ENCODE assay signal across 22 cellular contexts in genomic region chr11:29051935-29052334, GRCh38.
"Had no signal": no experiment of that assay in that cellular context is flagged by ENCODE, and none has a peak within 500 bp of the region (broad histone marks: within the 10 kb centered on the region; RNA-seq: fewer than 3 reads in every experiment).

No MANE protein-coding gene starts in this region.

- H3K4me1 ChIP-seq: adrenal gland, lower lobe of right lung, right lobe of liver, stomach had no signal

- H3K36me3 Mint-ChIP-seq: brain had no signal

- DNase-seq: activated CD4-positive, alpha-beta T cell treated with anti-CD3 and anti-CD28 coated beads, Interleukin-2, amount 50 U/mL, for 48 hours; activated gamma-delta T cell treated with Interleukin-2 at 50 U/mL for 16 hours; adrenal gland; effector CD8-positive, alpha-beta T cell; foreskin melanocyte; glutamatergic neuron; hippocampal formation; islet precursor cell; lower lobe of right lung; natural killer cell; ovary; right lobe of liver; small intestine; stimulated activated CD4-positive, alpha-beta T cell treated with anti-CD3 and anti-CD28 coated beads, Interleukin-15, amount 100 ng/mL, for 24 hours; stimulated activated CD4-positive, alpha-beta T cell treated with anti-CD3 and anti-CD28 coated beads, Interleukin-2, amount 100 ng/mL, for 48 hours; stomach; trophoblast cell had no signal

- H3K9me3 ChIP-seq: adrenal gland, lower lobe of right lung, ovary, right lobe of liver had no signal

- H3K4me1 Mint-ChIP-seq: brain; central memory CD8-positive, alpha-beta T cell; natural killer cell had no signal

- H3K27me3 Mint-ChIP-seq: brain; central memory CD8-positive, alpha-beta T cell; dendritic cell treated with granulocyte-macrophage colony-stimulating factor and Interleukin-4, amounts not matched to agents 40 ng/mL and 50 ng/mL, for 4 days had no signal

- H3K36me3 ChIP-seq: adrenal gland, lower lobe of right lung, ovary, right lobe of liver, stomach had no signal

- H3K27ac ChIP-seq: adrenal gland, lower lobe of right lung, ovary, right lobe of liver, stomach had no signal

- H3K27me3 ChIP-seq: adrenal gland, ovary, right lobe of liver, stomach had no signal

- ATAC-seq: activated naive CD4-positive, alpha-beta T cell treated with anti-CD3 and anti-CD28 coated beads, Interleukin-2, amount 50 U/mL, for 72 hours; lower lobe of right lung; natural killer cell; right lobe of liver had no signal

- H3K4me3 ChIP-seq: adrenal gland, lower lobe of right lung, ovary, right lobe of liver, stomach had no signal

- H3K4me3 Mint-ChIP-seq: activated T-helper 1 cell treated with anti-CD3 and anti-CD28 coated beads, Interleukin-12 subunit alpha, Interleukin-12 subunit beta, Interleukin-2, Interleukin-4 antibody, amounts not matched to agents 30 ng/mL and 10 ng/mL and 1 ng/mL, durations not matched to agents 14 hours and 24 hours and 36 hours; brain; central memory CD8-positive, alpha-beta T cell; dendritic cell treated with granulocyte-macrophage colony-stimulating factor and Interleukin-4, amounts not matched to agents 40 ng/mL and 50 ng/mL, for 4 days; natural killer cell had no signal

- FAIRE-seq: small intestine had no signal

- H3K27ac Mint-ChIP-seq: activated naive CD4-positive, alpha-beta T cell treated with anti-CD3 and anti-CD28 coated beads, Interleukin-2, amount 50 U/mL, for 72 hours; activated T-helper 1 cell treated with anti-CD3 and anti-CD28 coated beads, Interleukin-12 subunit alpha, Interleukin-12 subunit beta, Interleukin-2, Interleukin-4 antibody, amounts not matched to agents 30 ng/mL and 10 ng/mL and 1 ng/mL, durations not matched to agents 14 hours and 24 hours and 36 hours; brain; dendritic cell treated with granulocyte-macrophage colony-stimulating factor and Interleukin-4, amounts not matched to agents 40 ng/mL and 50 ng/mL, for 4 days; natural killer cell had no signal
